1 cellular context compared by ENCODE assay signal in genomic region chr14:34569750-34570149, GRCh38.
TF ChIP-seq lines count a peak whose summit lies in the region.

No MANE protein-coding gene starts in this region.

TF ChIP-seq in HepG2, 621 proteins besides CTCF, POLR2A, EP300 and RAD21:
- TF ChIP-seq HIVEP1 (CRISPR knock-in tag; IDR thresholded peaks at IDR 0.05) (no peak), ZNF607 (CRISPR knock-in tag; IDR thresholded peaks at IDR 0.05; ENCODE audit: borderline replicate concordance) (no peak), NFATC3 (CRISPR knock-in tag; IDR thresholded peaks at IDR 0.05) (no peak), ZMYM2 (CRISPR knock-in tag; IDR thresholded peaks at IDR 0.05) (no peak), KDM6A (CRISPR knock-in tag; IDR thresholded peaks at IDR 0.05; ENCODE audit: low read depth) (no peak), PAX8 (CRISPR knock-in tag; IDR thresholded peaks at IDR 0.05; ENCODE audit: borderline replicate concordance) (no peak), HNRNPH1 (optimal IDR thresholded peaks at IDR 0.05; ENCODE audit: low read depth, low read length) (no peak), FOXO4 (CRISPR knock-in tag; conservative IDR thresholded peaks at IDR 0.05) (no peak), HMG20B (CRISPR knock-in tag; conservative IDR thresholded peaks at IDR 0.05) (no peak), LRRFIP1 (CRISPR knock-in tag; conservative IDR thresholded peaks at IDR 0.05) (no peak)
- TF ChIP-seq, protein P1, sequence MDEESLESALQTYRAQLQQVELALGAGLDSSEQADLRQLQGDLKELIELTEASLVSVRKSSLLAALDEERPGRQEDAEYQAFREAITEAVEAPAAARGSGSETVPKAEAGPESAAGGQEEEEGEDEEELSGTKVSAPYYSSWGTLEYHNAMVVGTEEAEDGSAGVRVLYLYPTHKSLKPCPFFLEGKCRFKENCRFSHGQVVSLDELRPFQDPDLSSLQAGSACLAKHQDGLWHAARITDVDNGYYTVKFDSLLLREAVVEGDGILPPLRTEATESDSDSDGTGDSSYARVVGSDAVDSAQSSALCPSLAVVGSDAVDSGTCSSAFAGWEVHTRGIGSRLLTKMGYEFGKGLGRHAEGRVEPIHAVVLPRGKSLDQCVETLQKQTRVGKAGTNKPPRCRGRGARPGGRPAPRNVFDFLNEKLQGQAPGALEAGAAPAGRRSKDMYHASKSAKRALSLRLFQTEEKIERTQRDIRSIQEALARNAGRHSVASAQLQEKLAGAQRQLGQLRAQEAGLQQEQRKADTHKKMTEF (CRISPR knock-in tag; IDR thresholded peaks at IDR 0.05) = no peak
- TF ChIP-seq, protein P2, sequence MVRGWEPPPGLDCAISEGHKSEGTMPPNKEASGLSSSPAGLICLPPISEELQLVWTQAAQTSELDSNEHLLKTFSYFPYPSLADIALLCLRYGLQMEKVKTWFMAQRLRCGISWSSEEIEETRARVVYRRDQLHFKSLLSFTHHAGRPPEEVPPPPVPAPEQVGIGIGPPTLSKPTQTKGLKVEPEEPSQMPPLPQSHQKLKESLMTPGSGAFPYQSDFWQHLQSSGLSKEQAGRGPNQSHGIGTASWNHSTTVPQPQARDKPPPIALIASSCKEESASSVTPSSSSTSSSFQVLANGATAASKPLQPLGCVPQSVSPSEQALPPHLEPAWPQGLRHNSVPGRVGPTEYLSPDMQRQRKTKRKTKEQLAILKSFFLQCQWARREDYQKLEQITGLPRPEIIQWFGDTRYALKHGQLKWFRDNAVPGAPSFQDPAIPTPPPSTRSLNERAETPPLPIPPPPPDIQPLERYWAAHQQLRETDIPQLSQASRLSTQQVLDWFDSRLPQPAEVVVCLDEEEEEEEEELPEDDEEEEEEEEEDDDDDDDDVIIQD (CRISPR knock-in tag; IDR thresholded peaks at IDR 0.05; ENCODE audit: low read depth) = no peak
- TF ChIP-seq, protein P3, sequence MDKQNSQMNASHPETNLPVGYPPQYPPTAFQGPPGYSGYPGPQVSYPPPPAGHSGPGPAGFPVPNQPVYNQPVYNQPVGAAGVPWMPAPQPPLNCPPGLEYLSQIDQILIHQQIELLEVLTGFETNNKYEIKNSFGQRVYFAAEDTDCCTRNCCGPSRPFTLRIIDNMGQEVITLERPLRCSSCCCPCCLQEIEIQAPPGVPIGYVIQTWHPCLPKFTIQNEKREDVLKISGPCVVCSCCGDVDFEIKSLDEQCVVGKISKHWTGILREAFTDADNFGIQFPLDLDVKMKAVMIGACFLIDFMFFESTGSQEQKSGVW (CRISPR knock-in tag; IDR thresholded peaks at IDR 0.05; ENCODE audit: borderline replicate concordance) = no peak
TF ChIP-seq in HepG2: peak in this region for 0.
